17 cellular contexts compared by ENCODE assay signal in genomic region chr21:37415938-37416337, GRCh38. TPM values are rescaled to one million over a fixed set of nuclear protein-coding genes. Genes with fewer than 3 reads are reported as not detected.
DNase-seq lines count a peak whose midpoint lies in the region; ATAC-seq and TF ChIP-seq lines count a peak whose summit lies in the region.
"Had no signal": no experiment of that assay in that cellular context is flagged by ENCODE, and none has a peak within 500 bp of the region (broad histone marks: within the 10 kb centered on the region; RNA-seq: fewer than 3 reads in every experiment).

No MANE protein-coding gene starts in this region.

- no peak for ATAC-seq in activated CD4-positive, alpha-beta T cell treated with anti-CD3 and anti-CD28 coated beads for 36 hours
- ATAC-seq in HG02623 (IDR thresholded peaks at IDR 0.05; ENCODE audit: unreplicated experiment) (no peak), aorta (ENCODE audit: low FRiP score) (no peak)

- H3K36me3 ChIP-seq in endodermal cell (ENCODE audit: control insufficient read depth, insufficient read depth, low read length) (peaks cover 3% of the 10 kb centered on the region), aorta (ENCODE audit: control insufficient read depth in 1 of 2, insufficient read depth in 2 of 2, low read length in 1 of 2) (no peaks in the 10 kb centered on the region)

- no peaks in the 10 kb centered on the region for H3K9me3 ChIP-seq in endodermal cell (ENCODE audit: control insufficient read depth, low read length)
- H3K9me3 ChIP-seq in aorta (ENCODE audit: control insufficient read depth, low read length): no peaks in the 10 kb centered on the region

- no peak overlapping the region for H3K27ac ChIP-seq in endodermal cell (ENCODE audit: low read depth, low read length)
- no peak overlapping the region for H3K27ac ChIP-seq in RWPE1
- no peak overlapping the region for H3K27ac ChIP-seq in aorta (ENCODE audit: low read depth in 1 of 2, low read length in 2 of 2)
- H3K27ac ChIP-seq: 22Rv1, dorsolateral prefrontal cortex, WERI-Rb-1 had no signal

- no peak overlapping the region for H3K9ac ChIP-seq in endodermal cell (ENCODE audit: extremely low read depth, low read length, poor library complexity, severe bottlenecking)

- H3K27ac Mint-ChIP-seq in activated CD4-positive, alpha-beta T cell treated with anti-CD3 and anti-CD28 coated beads for 36 hours: peak overlapping the region; percentile 8
- H3K27ac Mint-ChIP-seq in endodermal cell (peak overlapping the region; percentile 53), nephron progenitor cell (peak overlapping the region; percentile 76)

- H3K27me3 Mint-ChIP-seq in activated CD4-positive, alpha-beta T cell treated with anti-CD3 and anti-CD28 coated beads for 36 hours: no peaks in the 10 kb centered on the region
- no peaks in the 10 kb centered on the region for H3K27me3 Mint-ChIP-seq in endodermal cell (ENCODE audit: insufficient read depth)
- H3K27me3 Mint-ChIP-seq in nephron progenitor cell (ENCODE audit: low read depth, poor library complexity): no peaks in the 10 kb centered on the region

- intact Hi-C loops in activated CD4-positive, alpha-beta T cell treated with anti-CD3 and anti-CD28 coated beads for 36 hours (cut with DNase I, micrococcal nuclease): no loop called here
- intact Hi-C loops in aorta (cut with DNase I): loop anchor here in 1 of 2 donors (5.0 kb wide), 1 partner anchor 44 kb away; no protein-coding TSS in a partner anchor

- H3K36me3 Mint-ChIP-seq in activated CD4-positive, alpha-beta T cell treated with anti-CD3 and anti-CD28 coated beads for 36 hours (ENCODE audit: low read depth): peaks cover 6% of the 10 kb centered on the region
- no peaks in the 10 kb centered on the region for H3K36me3 Mint-ChIP-seq in endodermal cell (ENCODE audit: low read depth)
- peaks cover 16% of the 10 kb centered on the region for H3K36me3 Mint-ChIP-seq in nephron progenitor cell (ENCODE audit: low read depth)

- no peak overlapping the region for H3K4me3 ChIP-seq in endodermal cell (ENCODE audit: low read length)
- no peak overlapping the region for H3K4me3 ChIP-seq in aorta (ENCODE audit: low read length in 2 of 2)
- H3K4me3 ChIP-seq: dorsolateral prefrontal cortex had no signal

- peaks cover 87% of the 10 kb centered on the region for H3K4me1 Mint-ChIP-seq in activated CD4-positive, alpha-beta T cell treated with anti-CD3 and anti-CD28 coated beads for 36 hours
- H3K4me1 Mint-ChIP-seq in endodermal cell (peaks cover 31% of the 10 kb centered on the region), nephron progenitor cell (peaks cover 36% of the 10 kb centered on the region)

- no peaks in the 10 kb centered on the region for H3K9me3 Mint-ChIP-seq in activated CD4-positive, alpha-beta T cell treated with anti-CD3 and anti-CD28 coated beads for 36 hours (ENCODE audit: low read depth)
- H3K9me3 Mint-ChIP-seq in endodermal cell: no peaks in the 10 kb centered on the region
- H3K9me3 Mint-ChIP-seq in nephron progenitor cell: no peaks in the 10 kb centered on the region

- TF ChIP-seq CTCF in endodermal cell (conservative IDR thresholded peaks at IDR 0.05) (no peak), nephron progenitor cell (IDR thresholded peaks at IDR 0.05) (no peak), RWPE1 (conservative IDR thresholded peaks at IDR 0.05; ENCODE audit: low read depth) (no peak)

- POLR2A ChIA-PET in activated CD4-positive, alpha-beta T cell treated with anti-CD3 and anti-CD28 coated beads for 36 hours (lab: Charles Lee): no interaction called here
- POLR2A ChIA-PET in RWPE1 (lab: Yijun Ruan, JAX; ENCODE audit: low non-redundant PET): no interaction called here

- 100% methylated on average over 1 to 2 of the region's 2 CpGs for WGBS in endodermal cell (ENCODE audit: insufficient coverage in 1 of 2, insufficient read length in 1 of 2), 2 experiments
- 37 to 42% methylated on average over 2 of the region's 2 CpGs for WGBS in aorta, 2 donors

- H3K27me3 ChIP-seq in endodermal cell (ENCODE audit: control insufficient read depth, insufficient read depth, low read length, poor library complexity, severe bottlenecking) (no peaks in the 10 kb centered on the region), aorta (ENCODE audit: control insufficient read depth in 1 of 2, insufficient read depth in 2 of 2, low read length in 1 of 2) (no peaks in the 10 kb centered on the region)
- H3K27me3 ChIP-seq: dorsolateral prefrontal cortex had no signal

- H3K4me1 ChIP-seq in endodermal cell (ENCODE audit: control insufficient read depth, insufficient read depth, low read length) (peaks cover 8% of the 10 kb centered on the region), aorta (ENCODE audit: control insufficient read depth in 1 of 2, insufficient read depth in 2 of 2, low read length in 2 of 2) (peaks cover 1 to 17% of the 10 kb centered on the region in 2 donors)

- DNase-seq in activated CD4-positive, alpha-beta T cell treated with anti-CD3 and anti-CD28 coated beads for 36 hours: no peak
- no peak for DNase-seq in activated CD4-positive, alpha-beta T cell treated with anti-CD3 and anti-CD28 coated beads for 48 hours
- DNase-seq in HuH-7 (ENCODE audit: low spot score): peak; percentile 5
- no peak for DNase-seq in endodermal cell
- DNase-seq in nephron progenitor cell: no peak
- DNase-seq in RWPE1 (ENCODE audit: low spot score): no peak
- no peak for DNase-seq in aorta
- DNase-seq: activated naive CD4-positive, alpha-beta T cell treated with Interleukin-2 at 50 U/mL for 16 hours; C1 segment of cervical spinal cord; DND-41; dorsolateral prefrontal cortex; hippocampal formation; kidney glomerular epithelial cell; stimulated activated naive CD4-positive, alpha-beta T cell treated with Interleukin-2 at 50 U/mL for 16 hours; WERI-Rb-1 had no signal

- H3K4me3 Mint-ChIP-seq in activated CD4-positive, alpha-beta T cell treated with anti-CD3 and anti-CD28 coated beads for 36 hours: no peak overlapping the region
- no peak overlapping the region for H3K4me3 Mint-ChIP-seq in endodermal cell
- H3K4me3 Mint-ChIP-seq in nephron progenitor cell: no peak overlapping the region

- CTCF ChIA-PET in activated CD4-positive, alpha-beta T cell treated with anti-CD3 and anti-CD28 coated beads for 36 hours (lab: Charles Lee): interaction anchor here (2.3 kb wide), 1 partner anchor 20 kb away, joined by 6 read pairs; no protein-coding TSS in a partner anchor
- CTCF ChIA-PET in RWPE1 (lab: Yijun Ruan, JAX): no interaction called here

RNA-seq across cellular contexts. Expression of gene DYRK1A, which starts 49.4 kb away (rescaled TPM):
- 10 to 100 TPM; 51.1 to 76.9 TPM for total RNA-seq in activated CD4-positive, alpha-beta T cell treated with anti-CD3 and anti-CD28 coated beads for 36 hours
- total RNA-seq in endodermal cell (10 to 100 TPM; 73.9 to 75.2 TPM), aorta (10 to 100 TPM; 70.0 to 76.6 TPM)
- polyA plus RNA-seq in endodermal cell (2013, experiment 1 of 2): 35.8 TPM
- polyA plus RNA-seq in endodermal cell (2013, experiment 2 of 2): 38.0 TPM
- 10 to 100 TPM in 1 of 2 donors, 1 to 10 TPM in 1; 8.8 to 21.6 TPM for polyA plus RNA-seq in aorta

Comparison
In these comparisons a context has a peak if more than half of its experiments do, and no peak if none do; other contexts are left out.
1. H3K27ac Mint-ChIP-seq: peak in every context shown above with its lines; median percentile 76 in nephron progenitor cell; 53 in endodermal cell; 8 in activated CD4-positive, alpha-beta T cell treated with anti-CD3 and anti-CD28 coated beads for 36 hours.